ENCODE assay signal across 24 cellular contexts in the genomic region with DNA sequence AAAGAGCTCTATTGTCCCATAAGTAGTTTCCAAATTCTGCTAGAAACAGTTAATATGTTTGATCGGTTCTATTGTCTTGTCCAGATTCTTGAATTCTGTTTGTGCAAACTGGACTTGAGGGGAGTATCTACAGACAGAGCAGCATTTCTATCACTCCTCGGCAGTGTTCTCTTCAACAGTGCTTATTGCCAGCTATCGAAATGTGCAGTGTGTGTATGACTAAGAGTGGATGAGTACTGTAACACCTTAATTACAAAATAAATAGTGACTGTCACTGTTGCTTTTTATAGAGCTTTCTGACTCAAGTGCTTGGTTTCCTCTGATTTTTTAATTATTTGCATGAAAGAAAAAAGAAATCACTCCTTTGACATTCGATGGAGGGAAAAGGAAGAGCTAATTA.
DNase-seq lines count a peak whose midpoint lies in the region; FAIRE-seq lines count a peak whose summit lies in the region.
"Had no signal": no experiment of that assay in that cellular context is flagged by ENCODE, and none has a peak within 500 bp of the region (broad histone marks: within the 10 kb centered on the region; RNA-seq: fewer than 3 reads in every experiment).

No MANE protein-coding gene starts in this region.

- intact Hi-C loops in head of caudate nucleus (cut with DNase I), result no loop called here

- peak; percentile 69 for FAIRE-seq in RCC 7860 (lab: Jason Lieb, UNC)
- FAIRE-seq: GM12891, GM19239, K562 had no signal

- peak; percentile 18 for DNase-seq in NCI-H2107 treated with DMSO at 0.1 percent for 48 hours (lab: John Stamatoyannopoulos, UW; ENCODE audit: unreplicated experiment)
- no peak for DNase-seq in NCI-H2107 (lab: John Stamatoyannopoulos, UW)
- DNase-seq in NCI-H1105 treated with DMSO at 0.1 percent for 48 hours (lab: John Stamatoyannopoulos, UW), result peak; percentile 69
- DNase-seq in RCC 7860 (ENCODE audit: low spot score), result peak; percentile 21
- peak; percentile 11 for DNase-seq in renal cortical epithelial cell (ENCODE audit: low read depth)
- no peak for DNase-seq in head of caudate nucleus
- no peak for DNase-seq in dermis blood vessel endothelial cell
- no peak for DNase-seq in COLO668 (lab: John Stamatoyannopoulos, UW; ENCODE audit: unreplicated experiment)
- DNase-seq: 8988T; activated CD4-positive, alpha-beta memory T cell treated with anti-CD3 and anti-CD28 coated beads for 36 hours; activated gamma-delta T cell; adrenal gland; DMS 273 treated with DMSO at 0.1 percent for 48 hours; dorsolateral prefrontal cortex; foreskin melanocyte; hypothalamus; mammary epithelial cell; nucleus accumbens; Peyer's patch; stimulated activated CD8-positive, alpha-beta memory T cell treated with anti-CD3 and anti-CD28 coated beads, Interleukin-4, amount 100 ng/mL, for 48 hours; upper lobe of right lung had no signal

Comparison
In these comparisons a context has a peak if more than half of its experiments do, and no peak if none do; other contexts are left out.
1. DNase-seq: peak in NCI-H2107 treated with DMSO at 0.1 percent for 48 hours (single experiment), NCI-H1105 treated with DMSO at 0.1 percent for 48 hours (single experiment), RCC 7860 (single experiment) and renal cortical epithelial cell (single experiment); none in NCI-H2107 (single experiment), head of caudate nucleus (0 of 42), dermis blood vessel endothelial cell (single experiment) and COLO668 (single experiment).